ENCODE assay signal across 1 cellular context in the genomic region with DNA sequence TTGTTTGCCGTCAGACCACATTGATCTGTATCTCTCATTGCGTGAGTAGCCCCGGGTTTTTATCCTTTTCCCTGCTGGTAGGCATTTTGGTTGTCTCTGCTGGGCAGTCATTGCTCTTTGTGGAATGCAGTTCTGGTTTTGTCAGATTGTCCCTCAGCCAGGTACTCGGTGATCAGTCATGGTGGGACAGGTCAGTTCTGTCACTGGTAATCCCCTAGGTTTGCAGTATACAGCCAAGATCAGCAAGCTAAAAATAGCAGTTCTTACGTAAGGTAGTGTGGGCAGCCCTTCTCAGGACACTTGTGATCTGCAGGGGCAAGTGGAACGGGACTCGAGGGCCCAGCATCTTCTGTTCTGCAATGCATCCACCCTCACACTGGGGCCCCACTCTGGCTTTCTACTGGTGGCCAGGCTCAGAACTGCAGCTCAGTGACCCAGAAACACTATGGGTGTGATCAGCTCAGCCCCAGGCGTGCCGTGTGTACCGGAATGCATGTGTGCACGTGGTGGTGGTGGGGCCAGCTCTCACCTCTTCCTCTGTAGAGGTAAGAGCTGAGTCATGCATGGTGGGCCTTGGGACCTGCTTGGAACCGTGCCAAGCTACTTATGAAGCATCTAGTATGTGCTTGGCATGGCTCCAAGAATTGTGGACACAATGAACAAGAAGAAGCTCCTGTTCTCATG.
TF ChIP-seq lines count a peak whose summit lies in the region.

No MANE protein-coding gene starts in this region.

TF ChIP-seq in IMR-90, 13 proteins besides CTCF, POLR2A, EP300 and RAD21 (continued from another document):
- TF ChIP-seq, protein P1, sequence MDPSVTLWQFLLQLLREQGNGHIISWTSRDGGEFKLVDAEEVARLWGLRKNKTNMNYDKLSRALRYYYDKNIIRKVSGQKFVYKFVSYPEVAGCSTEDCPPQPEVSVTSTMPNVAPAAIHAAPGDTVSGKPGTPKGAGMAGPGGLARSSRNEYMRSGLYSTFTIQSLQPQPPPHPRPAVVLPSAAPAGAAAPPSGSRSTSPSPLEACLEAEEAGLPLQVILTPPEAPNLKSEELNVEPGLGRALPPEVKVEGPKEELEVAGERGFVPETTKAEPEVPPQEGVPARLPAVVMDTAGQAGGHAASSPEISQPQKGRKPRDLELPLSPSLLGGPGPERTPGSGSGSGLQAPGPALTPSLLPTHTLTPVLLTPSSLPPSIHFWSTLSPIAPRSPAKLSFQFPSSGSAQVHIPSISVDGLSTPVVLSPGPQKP (IDR thresholded peaks at IDR 0.05; ENCODE audit: borderline replicate concordance, low read depth, low read length): no peak
- TF ChIP-seq SMC3 (IDR thresholded peaks at IDR 0.05; ENCODE audit: low read depth, low read length) (no peak), BHLHE40 (IDR thresholded peaks at IDR 0.05; ENCODE audit: low read depth, low read length) (no peak), RCOR1 (IDR thresholded peaks at IDR 0.05; ENCODE audit: insufficient replicate concordance, low read length) (no peak), MAZ (IDR thresholded peaks at IDR 0.05; ENCODE audit: borderline replicate concordance, low read depth, low read length) (no peak), MAFK (IDR thresholded peaks at IDR 0.05; ENCODE audit: low read depth, low read length) (no peak), CEBPB (IDR thresholded peaks at IDR 0.05; ENCODE audit: low read depth, low read length) (no peak)
- TF ChIP-seq, protein P2, sequence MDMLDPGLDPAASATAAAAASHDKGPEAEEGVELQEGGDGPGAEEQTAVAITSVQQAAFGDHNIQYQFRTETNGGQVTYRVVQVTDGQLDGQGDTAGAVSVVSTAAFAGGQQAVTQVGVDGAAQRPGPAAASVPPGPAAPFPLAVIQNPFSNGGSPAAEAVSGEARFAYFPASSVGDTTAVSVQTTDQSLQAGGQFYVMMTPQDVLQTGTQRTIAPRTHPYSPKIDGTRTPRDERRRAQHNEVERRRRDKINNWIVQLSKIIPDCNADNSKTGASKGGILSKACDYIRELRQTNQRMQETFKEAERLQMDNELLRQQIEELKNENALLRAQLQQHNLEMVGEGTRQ (IDR thresholded peaks at IDR 0.05; ENCODE audit: low read depth, low read length): no peak
